ENCODE assay signal across 8 cellular contexts in the genomic region with DNA sequence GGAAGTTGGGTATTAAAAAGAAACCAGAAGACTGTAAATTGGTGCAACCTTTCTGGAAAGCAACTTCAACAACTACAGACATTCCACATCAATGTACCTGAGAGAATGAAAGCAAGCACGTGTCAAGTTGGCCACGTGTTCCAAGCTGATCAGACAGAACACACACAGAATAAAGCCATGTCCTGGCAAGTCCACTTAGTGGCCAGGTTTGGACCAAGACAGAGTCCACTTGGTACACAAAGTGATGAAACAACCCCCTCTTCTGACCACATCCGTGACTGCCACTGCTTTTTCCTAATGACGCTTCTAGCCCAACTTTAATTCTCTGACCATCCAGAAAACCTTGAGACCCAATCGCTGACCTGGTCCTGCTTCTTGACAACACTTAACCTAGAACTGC.
DNase-seq lines count a peak whose midpoint lies in the region; ATAC-seq and TF ChIP-seq lines count a peak whose summit lies in the region.

No MANE protein-coding gene starts in this region.

- no peaks in the 10 kb centered on the region for H3K27me3 ChIP-seq in naive thymus-derived CD4-positive, alpha-beta T cell (ENCODE audit: control insufficient read depth in 2 of 2, insufficient read depth in 2 of 2, low read length in 2 of 2)

- peaks cover 33 to 60% (median 56%) of the 10 kb centered on the region in 7 donors for H3K4me1 Mint-ChIP-seq in naive thymus-derived CD4-positive, alpha-beta T cell

- DNase-seq in EH (ENCODE audit: low read depth) (peak; percentile 54), LNCaP clone FGC (ENCODE audit: low read depth) (peak; percentile 69), dermis blood vessel endothelial cell (peak; percentile 78), OCI-M2 (lab: John Stamatoyannopoulos, UW; ENCODE audit: unreplicated experiment) (no peak)
- DNase-seq in naive thymus-derived CD4-positive, alpha-beta T cell: no peak
- no peak for DNase-seq in activated CD4-positive, CD25-positive, alpha-beta regulatory T cell (lab: John Stamatoyannopoulos, UW)

- H3K9me3 Mint-ChIP-seq in naive thymus-derived CD4-positive, alpha-beta T cell: no peaks in the 10 kb centered on the region

- H3K4me3 Mint-ChIP-seq in naive thymus-derived CD4-positive, alpha-beta T cell: peak overlapping the region in 5 of 10 donors; percentile 14 to 83 (median 68)

- H3K36me3 ChIP-seq in naive thymus-derived CD4-positive, alpha-beta T cell (ENCODE audit: control insufficient read depth in 2 of 3, insufficient read depth in 3 of 3, low read length in 3 of 3): no peaks in the 10 kb centered on the region

- no peak for ATAC-seq in naive thymus-derived CD4-positive, alpha-beta T cell
- ATAC-seq in HG03521 (IDR thresholded peaks at IDR 0.05; ENCODE audit: unreplicated experiment) (no peak), GM19455 (IDR thresholded peaks at IDR 0.05; ENCODE audit: unreplicated experiment) (no peak)

- no peaks in the 10 kb centered on the region for H3K9me3 ChIP-seq in naive thymus-derived CD4-positive, alpha-beta T cell (ENCODE audit: control insufficient read depth in 2 of 3, low read length in 3 of 3)

- no peak overlapping the region for H3K27ac ChIP-seq in naive thymus-derived CD4-positive, alpha-beta T cell (ENCODE audit: low read depth, low read length)

- CTCF ChIA-PET in naive thymus-derived CD4-positive, alpha-beta T cell (lab: Charles Lee): interaction anchor here (1.0 to 19.4 kb wide), 5 partner anchors 29 to 244 kb away, joined by 3 to 283 read pairs (median 4); no protein-coding TSS in a partner anchor

- peak; percentile 87 for TF ChIP-seq CTCF in LNCaP clone FGC (IDR thresholded peaks at IDR 0.05; ENCODE audit: control insufficient read depth, extremely low read depth, insufficient read depth)

- peaks cover 0 to 2% (median 0%) of the 10 kb centered on the region in 5 donors for H3K36me3 Mint-ChIP-seq in naive thymus-derived CD4-positive, alpha-beta T cell

- POLR2A ChIA-PET in naive thymus-derived CD4-positive, alpha-beta T cell (lab: Charles Lee): interaction anchor here (1.5 to 16.6 kb wide), 4 partner anchors 15 to 77 kb away, joined by 4 to 355 read pairs (median 10); no protein-coding TSS in a partner anchor

- H3K4me3 ChIP-seq in LNCaP clone FGC (ENCODE audit: low read depth, low read length): no peak overlapping the region
- H3K4me3 ChIP-seq in naive thymus-derived CD4-positive, alpha-beta T cell (ENCODE audit: low read length): no peak overlapping the region

- intact Hi-C loops in naive thymus-derived CD4-positive, alpha-beta T cell (cut with micrococcal nuclease): loop anchor here (1.0 to 10.0 kb wide), 4 partner anchors 77 to 694 kb away; partner anchors contain the start of genes CCDC186 (in 1 of the 2), DCLRE1A (in 1 of the 2) and NHLRC2 (in 1 of the 2)

- peaks cover 0 to 2% (median 0%) of the 10 kb centered on the region in 5 donors for H3K27me3 Mint-ChIP-seq in naive thymus-derived CD4-positive, alpha-beta T cell

- peaks cover 30 to 50% of the 10 kb centered on the region in 2 donors for H3K4me1 ChIP-seq in naive thymus-derived CD4-positive, alpha-beta T cell (ENCODE audit: control insufficient read depth in 2 of 2, insufficient read depth in 2 of 2, low read length in 2 of 2)

- peak overlapping the region in 6 of 9 donors; percentile 25 to 89 (median 75) for H3K27ac Mint-ChIP-seq in naive thymus-derived CD4-positive, alpha-beta T cell

Comparison
In these comparisons a context has a peak if more than half of its experiments do, and no peak if none do; other contexts are left out.
1. DNase-seq: peak in EH (single experiment), LNCaP clone FGC (single experiment) and dermis blood vessel endothelial cell (single experiment); none in naive thymus-derived CD4-positive, alpha-beta T cell (0 of 9), activated CD4-positive, CD25-positive, alpha-beta regulatory T cell (0 of 4) and OCI-M2 (single experiment).